In the genomic region with DNA sequence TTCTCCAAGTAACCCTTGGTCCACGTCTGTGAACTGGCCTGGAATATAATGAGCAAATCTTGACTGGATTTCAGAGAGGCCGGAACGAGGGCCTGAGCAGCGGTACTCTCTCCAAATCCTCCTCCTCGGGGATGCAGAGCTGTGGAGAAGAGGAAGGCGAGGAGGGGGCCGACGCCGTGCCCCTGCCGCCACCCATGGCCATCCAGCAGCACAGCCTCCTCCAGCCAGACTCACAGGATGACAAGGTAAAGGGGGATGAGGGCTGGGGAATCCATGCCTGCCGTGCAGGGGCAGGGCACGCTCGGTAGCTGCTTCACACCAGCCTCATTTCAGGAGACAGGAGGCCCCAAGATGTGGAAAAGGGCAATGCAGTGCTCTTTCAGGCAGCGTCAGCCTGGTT, we compare ENCODE assay signal across 1 cellular context.
TF ChIP-seq lines count a peak whose summit lies in the region.

No MANE protein-coding gene starts in this region.

TF ChIP-seq in endothelial cell of umbilical vein, 7 proteins besides CTCF, POLR2A, EP300 and RAD21:
- TF ChIP-seq GATA2 (IDR thresholded peaks at IDR 0.05; ENCODE audit: insufficient read depth, insufficient read length, low read depth, low read length) (no peak), FOS (IDR thresholded peaks at IDR 0.05; ENCODE audit: borderline replicate concordance, insufficient read depth, low read length) (no peak), JUN (IDR thresholded peaks at IDR 0.05; ENCODE audit: borderline replicate concordance, insufficient read depth, insufficient read length, low read depth) (no peak), MYC (IDR thresholded peaks at IDR 0.05; ENCODE audit: low read depth, low read length) (no peak), POLR2AphosphoS5 (IDR thresholded peaks at IDR 0.05; ENCODE audit: insufficient read depth, low read depth, low read length) (no peak)
- TF ChIP-seq, protein P1, sequence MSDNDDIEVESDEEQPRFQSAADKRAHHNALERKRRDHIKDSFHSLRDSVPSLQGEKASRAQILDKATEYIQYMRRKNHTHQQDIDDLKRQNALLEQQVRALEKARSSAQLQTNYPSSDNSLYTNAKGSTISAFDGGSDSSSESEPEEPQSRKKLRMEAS (IDR thresholded peaks at IDR 0.05; ENCODE audit: insufficient read depth, insufficient read length) = no peak
